ENCODE assay signal across 13 cellular contexts in genomic region chr12:74541074-74541473, GRCh38. TPM values are rescaled to one million over a fixed set of nuclear protein-coding genes. Genes with fewer than 3 reads are reported as not detected.
A peak's percentile ranks its signal among the peaks of the same experiment; 100 is the strongest.
DNase-seq lines count a peak whose midpoint lies in the region; ATAC-seq, FAIRE-seq and TF ChIP-seq lines count a peak whose summit lies in the region.
"Had no signal": no experiment of that assay in that cellular context is flagged by ENCODE, and none has a peak within 500 bp of the region (broad histone marks: within the 10 kb centered on the region; RNA-seq: fewer than 3 reads in every experiment).

No MANE protein-coding gene starts in this region.

- H3K27me3 ChIP-seq in adipocyte (replicated peaks; ENCODE audit: control insufficient read depth, insufficient read depth, low read length) (no peaks in the 10 kb centered on the region), upper lobe of left lung (no peaks in the 10 kb centered on the region)

- H3K27ac ChIP-seq in kidney (ENCODE audit: low read depth in 2 of 2, low read length in 2 of 2) (no peak overlapping the region), upper lobe of left lung (no peak overlapping the region)

- TF ChIP-seq EP300 in upper lobe of left lung (IDR thresholded peaks at IDR 0.05), result no peak

- H3K27ac Mint-ChIP-seq in activated naive CD4-positive, alpha-beta T cell treated with anti-CD3 and anti-CD28 coated beads, Interleukin-2, amount 50 U/mL, for 24 hours, result no peak overlapping the region
- no peak overlapping the region for H3K27ac Mint-ChIP-seq in type B pancreatic cell
- H3K27ac Mint-ChIP-seq: activated naive CD4-positive, alpha-beta T cell treated with anti-CD3 and anti-CD28 coated beads, Interleukin-2, amount 10 ng/mL, durations not matched to agents 7 days and 5 days had no signal

- WGBS in upper lobe of left lung, 2 donors, result 46 to 72% methylated on average over 3 of the region's 3 CpGs

- H3K27me3 Mint-ChIP-seq in activated naive CD4-positive, alpha-beta T cell treated with anti-CD3 and anti-CD28 coated beads, Interleukin-2, amount 50 U/mL, for 24 hours, result no peaks in the 10 kb centered on the region
- no peaks in the 10 kb centered on the region for H3K27me3 Mint-ChIP-seq in type B pancreatic cell
- H3K27me3 Mint-ChIP-seq: activated naive CD4-positive, alpha-beta T cell treated with anti-CD3 and anti-CD28 coated beads, Interleukin-2, amount 10 ng/mL, durations not matched to agents 7 days and 5 days had no signal

- H3K36me3 ChIP-seq in adipocyte (ENCODE audit: control insufficient read depth, insufficient read depth, low read length, severe bottlenecking) (peaks cover 8% of the 10 kb centered on the region), kidney (ENCODE audit: control insufficient read depth in 1 of 2, insufficient read depth in 2 of 2, low read length in 2 of 2) (peaks cover 0 to 2% of the 10 kb centered on the region in 2 donors), upper lobe of left lung (peaks cover 0 to 4% (median 2%) of the 10 kb centered on the region in 4 donors)

- H3K36me3 Mint-ChIP-seq in activated naive CD4-positive, alpha-beta T cell treated with anti-CD3 and anti-CD28 coated beads, Interleukin-2, amount 50 U/mL, for 24 hours, result peaks cover 27% of the 10 kb centered on the region
- H3K36me3 Mint-ChIP-seq in type B pancreatic cell, result peaks cover 53% of the 10 kb centered on the region

- H3K4me1 ChIP-seq in adipocyte (ENCODE audit: control insufficient read depth, insufficient read depth, low read length), result peaks cover 34% of the 10 kb centered on the region
- H3K4me1 ChIP-seq in kidney (ENCODE audit: control insufficient read depth in 1 of 2, insufficient read depth in 1 of 2, low read depth in 1 of 2, low read length in 2 of 2), result peaks cover 27 to 29% of the 10 kb centered on the region in 2 donors
- peaks cover 32 to 45% (median 37%) of the 10 kb centered on the region in 4 donors for H3K4me1 ChIP-seq in upper lobe of left lung

- no peak for FAIRE-seq in kidney (lab: Jason Lieb, UNC)
- FAIRE-seq: endometrium had no signal

- no peaks in the 10 kb centered on the region for H3K9me3 Mint-ChIP-seq in activated naive CD4-positive, alpha-beta T cell treated with anti-CD3 and anti-CD28 coated beads, Interleukin-2, amount 50 U/mL, for 24 hours
- no peaks in the 10 kb centered on the region for H3K9me3 Mint-ChIP-seq in type B pancreatic cell
- H3K9me3 Mint-ChIP-seq: activated naive CD4-positive, alpha-beta T cell treated with anti-CD3 and anti-CD28 coated beads, Interleukin-2, amount 10 ng/mL, durations not matched to agents 7 days and 5 days had no signal

- no peak for TF ChIP-seq POLR2A in upper lobe of left lung (IDR thresholded peaks at IDR 0.05)

- peak overlapping the region; percentile 98 for H3K4me3 Mint-ChIP-seq in activated naive CD4-positive, alpha-beta T cell treated with anti-CD3 and anti-CD28 coated beads, Interleukin-2, amount 50 U/mL, for 24 hours
- peak overlapping the region; percentile 98 for H3K4me3 Mint-ChIP-seq in type B pancreatic cell

- peaks cover 72% of the 10 kb centered on the region for H3K4me1 Mint-ChIP-seq in activated naive CD4-positive, alpha-beta T cell treated with anti-CD3 and anti-CD28 coated beads, Interleukin-2, amount 50 U/mL, for 24 hours
- peaks cover 34% of the 10 kb centered on the region for H3K4me1 Mint-ChIP-seq in type B pancreatic cell (ENCODE audit: unreplicated experiment)

- H3K9ac ChIP-seq in adipocyte (ENCODE audit: low read length) (no peak overlapping the region), kidney (ENCODE audit: low read length in 2 of 2) (no peak overlapping the region)

- no peak for DNase-seq in activated naive CD4-positive, alpha-beta T cell treated with anti-CD3 and anti-CD28 coated beads, Interleukin-2, amount 50 U/mL, for 16 hours
- no peak for DNase-seq in adipocyte (ENCODE audit: low read depth)
- no peak for DNase-seq in kidney
- DNase-seq in type B pancreatic cell (ENCODE audit: extremely low spot score, unreplicated experiment), result no peak
- no peak for DNase-seq in activated CD4-positive, CD25-positive, alpha-beta regulatory T cell treated with anti-CD3 and anti-CD28 coated beads, Interleukin-2, amount 50 U/mL, for 72 hours
- no peak for DNase-seq in upper lobe of left lung
- no peak for DNase-seq in COR-L47 (lab: John Stamatoyannopoulos, UW)
- DNase-seq: activated naive CD4-positive, alpha-beta T cell treated with anti-CD3 and anti-CD28 coated beads, Interleukin-2, amount 10 ng/mL, durations not matched to agents 7 days and 5 days; nucleus accumbens; stimulated activated CD4-positive, alpha-beta T cell treated with anti-CD3 and anti-CD28 coated beads, Interleukin-4, amount 100 ng/mL, for 1 hour had no signal

- H3K9me3 ChIP-seq in adipocyte (ENCODE audit: control insufficient read depth, low read length), result no peaks in the 10 kb centered on the region
- no peaks in the 10 kb centered on the region for H3K9me3 ChIP-seq in kidney (ENCODE audit: control insufficient read depth in 1 of 2, low read length in 2 of 2)
- H3K9me3 ChIP-seq in upper lobe of left lung, result no peaks in the 10 kb centered on the region

- intact Hi-C loops in kidney (cut with DNase I), result no loop called here

- H3K4me3 ChIP-seq in adipocyte (ENCODE audit: low read length) (peak overlapping the region; percentile 94), kidney (ENCODE audit: low read length in 2 of 2) (peak overlapping the region; percentile 98), upper lobe of left lung (peak overlapping the region in 1 of 4 donors; percentile 70)

- no peak for ATAC-seq in upper lobe of left lung (ENCODE audit: low FRiP score in 2 of 2)
- ATAC-seq: Panc1 had no signal

- TF ChIP-seq CTCF in kidney (IDR thresholded peaks at IDR 0.05; ENCODE audit: borderline replicate concordance, extremely low read depth, insufficient read depth), result no peak
- TF ChIP-seq CTCF in type B pancreatic cell (conservative IDR thresholded peaks at IDR 0.05), result no peak
- TF ChIP-seq CTCF in upper lobe of left lung (IDR thresholded peaks at IDR 0.05), result no peak

RNA-seq across cellular contexts. Expression of gene ATXN7L3B, which starts 3.4 kb away (rescaled TPM):
- total RNA-seq in kidney (35.1 TPM), type B pancreatic cell (ENCODE audit: low replicate concordance) (57.6 and 67.3 TPM in 2 replicates), upper lobe of left lung (10 to 100 TPM; 11.9 to 28.6 (median 24.8) TPM)
- polyA plus RNA-seq in kidney (ENCODE audit: insufficient read depth, low read depth, low replicate concordance), result 23.5 TPM
